ENCODE assay signal across 14 cellular contexts in genomic region chr19:17686027-17686511, GRCh38. TPM values are rescaled to one million over a fixed set of nuclear protein-coding genes. Genes with fewer than 3 reads are reported as not detected.
DNase-seq lines count a peak whose midpoint lies in the region; FAIRE-seq and TF ChIP-seq lines count a peak whose summit lies in the region.
"Had no signal": no experiment of that assay in that cellular context is flagged by ENCODE, and none has a peak within 500 bp of the region (broad histone marks: within the 10 kb centered on the region; RNA-seq: fewer than 3 reads in every experiment).

No MANE protein-coding gene starts in this region.

- peaks cover 0 to 23% (median 9%) of the 10 kb centered on the region in 7 donors for H3K9me3 Mint-ChIP-seq in CD14-positive monocyte
- H3K9me3 Mint-ChIP-seq: activated T-cell treated with anti-CD3 and anti-CD28 coated beads, Interleukin-2, amount 50 U/mL, for 24 hours; stimulated activated naive B cell treated with anti-CD40 and anti-IgM and Interleukin-4, amounts not matched to agents 10 μg/mL and 1 μg/mL and 100 μg/mL, for 72 hours had no signal

- FAIRE-seq in D721Med (lab: Jason Lieb, UNC): no peak
- FAIRE-seq: G401.6 had no signal

- peaks cover 3% of the 10 kb centered on the region for H3K4me1 Mint-ChIP-seq in CD14-positive monocyte

- H3K9me3 ChIP-seq in WERI-Rb-1 (ENCODE audit: severe bottlenecking) (no peaks in the 10 kb centered on the region), colonic mucosa (no peaks in the 10 kb centered on the region)

- H3K27ac ChIP-seq in WERI-Rb-1: peak overlapping the region; percentile 68
- no peak overlapping the region for H3K27ac ChIP-seq in colonic mucosa
- H3K27ac ChIP-seq: cardiac muscle cell had no signal

- H3K4me1 ChIP-seq in colonic mucosa: no peaks in the 10 kb centered on the region

- TF ChIP-seq CTCF in WERI-Rb-1 (IDR thresholded peaks at IDR 0.05; ENCODE audit: low read depth, low read length) (no peak), colonic mucosa (IDR thresholded peaks at IDR 0.05) (no peak), CD14-positive monocyte (IDR thresholded peaks at IDR 0.05) (no peak), GM20000 (IDR thresholded peaks at IDR 0.05; ENCODE audit: extremely low read depth, missing control alignments) (no peak), D721Med (IDR thresholded peaks at IDR 0.05; ENCODE audit: insufficient read depth, missing control alignments) (no peak)

- H3K4me3 ChIP-seq in H7 (ENCODE audit: insufficient read depth, low read depth, low read length) (peak overlapping the region; percentile 65), WERI-Rb-1 (ENCODE audit: low read depth, low read length) (peak overlapping the region; percentile 98), skeletal muscle cell (ENCODE audit: low read depth, low read length) (peak overlapping the region; percentile 32), colonic mucosa (no peak overlapping the region)

- no peak overlapping the region for H3K9ac ChIP-seq in colonic mucosa (ENCODE audit: low read depth in 2 of 2, low read length in 2 of 2)

- H3K36me3 Mint-ChIP-seq in CD14-positive monocyte: peaks cover 5 to 7% of the 10 kb centered on the region in 2 donors

- peaks cover 61 to 88% (median 75%) of the 10 kb centered on the region in 3 donors for H3K27me3 Mint-ChIP-seq in CD14-positive monocyte (ENCODE audit: low read depth in 3 of 3)

- H3K4me3 Mint-ChIP-seq in CD14-positive monocyte: peak overlapping the region in 1 of 2 donors; percentile 64
- H3K4me3 Mint-ChIP-seq: activated T-cell treated with anti-CD3 and anti-CD28 coated beads, Interleukin-2, amount 50 U/mL, for 24 hours; stimulated activated naive B cell treated with anti-CD40 and anti-IgM and Interleukin-4, amounts not matched to agents 10 μg/mL and 1 μg/mL and 100 μg/mL, for 72 hours had no signal

- H3K27me3 ChIP-seq in H7 (ENCODE audit: control insufficient read depth, insufficient read depth, low read length) (no peaks in the 10 kb centered on the region), WERI-Rb-1 (ENCODE audit: insufficient read depth, low read depth, severe bottlenecking) (no peaks in the 10 kb centered on the region), colonic mucosa (peaks cover 32% of the 10 kb centered on the region)

- intact Hi-C loops in head of caudate nucleus (cut with DNase I) (no loop called here), colonic mucosa (cut with DNase I) (no loop called here), CD14-positive monocyte (cut with micrococcal nuclease) (no loop called here)

- no peak overlapping the region for H3K27ac Mint-ChIP-seq in CD14-positive monocyte
- H3K27ac Mint-ChIP-seq: activated T-cell treated with anti-CD3 and anti-CD28 coated beads, Interleukin-2, amount 50 U/mL, for 24 hours; stimulated activated naive B cell treated with anti-CD40 and anti-IgM and Interleukin-4, amounts not matched to agents 10 μg/mL and 1 μg/mL and 100 μg/mL, for 72 hours had no signal

- DNase-seq in H7 (peak; percentile 78), WERI-Rb-1 (no peak), head of caudate nucleus (peak; percentile 14 to 91 (median 67)), skeletal muscle cell (ENCODE audit: low read depth) (no peak), colonic mucosa (no peak), CD14-positive monocyte (ENCODE audit: low spot score) (no peak), GM20000 (ENCODE audit: low spot score) (no peak), D721Med (ENCODE audit: insufficient read length, low spot score) (no peak)
- DNase-seq: activated T-cell treated with anti-CD3 and anti-CD28 coated beads, Interleukin-2, amount 50 U/mL, for 24 hours; GOT3; OCI-M1; stimulated activated naive B cell treated with anti-CD40 and anti-IgM and Interleukin-4, amounts not matched to agents 10 μg/mL and 1 μg/mL and 100 μg/mL, for 72 hours had no signal

- H3K36me3 ChIP-seq in H7 (replicated peaks; ENCODE audit: control insufficient read depth, insufficient read depth, low read length) (no peaks in the 10 kb centered on the region), WERI-Rb-1 (peaks cover 21% of the 10 kb centered on the region), colonic mucosa (no peaks in the 10 kb centered on the region)
- H3K36me3 ChIP-seq: cardiac muscle cell had no signal

RNA-seq across cellular contexts. Expression of gene UNC13A, which starts 2.1 kb away (rescaled TPM):
- total RNA-seq in H7 (2014; rRNA removed; shearing (Covaris generic)): 6.6 and 8.8 TPM in 2 replicates
- under 1 TPM; 0.29 to 0.62 TPM for total RNA-seq in colonic mucosa
- not detected for polyA plus RNA-seq in CD14-positive monocyte

RNA-seq across cellular contexts. Expression of gene MAP1S, which starts 33.2 kb away (rescaled TPM):
- 27.1 and 28.0 TPM in 2 replicates for total RNA-seq in H7 (2014; rRNA removed; shearing (Covaris generic))
- total RNA-seq in colonic mucosa: 10 to 100 TPM; 48.1 to 57.1 TPM
- 10 to 100 TPM; 27.5 to 28.3 TPM for polyA plus RNA-seq in CD14-positive monocyte

Comparison
In these comparisons a context has a peak if more than half of its experiments do, and no peak if none do; other contexts are left out.
1. DNase-seq: peak in H7 (single experiment) and head of caudate nucleus (42 of 42); none in WERI-Rb-1 (single experiment), skeletal muscle cell (single experiment), colonic mucosa (single experiment), CD14-positive monocyte (single experiment), GM20000 (single experiment) and D721Med (single experiment).